In the genomic region with DNA sequence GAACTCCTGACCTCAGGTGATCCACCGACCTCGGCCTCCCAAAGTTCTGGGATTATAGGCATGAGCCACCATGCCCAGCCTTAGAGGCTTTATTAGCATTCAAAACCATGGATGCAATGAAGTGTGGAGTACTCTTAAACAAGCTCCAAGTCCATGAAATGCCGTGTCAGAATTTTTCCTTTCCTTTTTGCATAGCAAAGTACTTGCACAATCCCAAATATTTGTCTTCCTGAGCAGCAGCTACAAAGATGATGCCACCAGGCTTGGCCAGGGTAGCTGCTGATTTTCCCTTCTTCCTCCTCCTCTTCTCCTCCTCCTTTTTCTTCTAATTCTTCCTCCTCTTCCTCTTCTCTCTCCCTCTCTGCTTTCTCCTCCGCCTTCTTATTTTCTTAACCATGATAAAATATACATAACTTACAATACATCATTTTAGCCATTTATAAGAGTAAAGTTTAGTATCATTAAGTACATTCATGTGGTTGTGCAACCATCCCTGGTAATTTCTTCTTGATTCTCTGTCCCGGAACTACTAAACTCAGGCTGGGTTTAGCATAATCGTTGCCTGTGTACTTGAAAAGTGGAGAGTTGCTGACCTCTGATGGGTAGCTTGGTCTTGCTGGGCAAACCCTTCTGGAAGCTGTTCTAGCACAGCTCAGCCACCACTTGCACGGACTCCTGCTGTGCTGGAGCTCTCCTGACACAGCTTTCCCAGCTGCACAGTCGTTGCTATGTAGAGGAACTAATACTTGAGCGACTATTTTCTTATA, we compare ENCODE assay signal across 19 cellular contexts. TPM values are rescaled to one million over a fixed set of nuclear protein-coding genes. Genes with fewer than 3 reads are reported as not detected.
DNase-seq lines count a peak whose midpoint lies in the region; ATAC-seq and TF ChIP-seq lines count a peak whose summit lies in the region.
"Had no signal": no experiment of that assay in that cellular context is flagged by ENCODE, and none has a peak within 500 bp of the region (broad histone marks: within the 10 kb centered on the region; RNA-seq: fewer than 3 reads in every experiment).

No MANE protein-coding gene starts in this region.

- TF ChIP-seq EP300 in SK-N-SH (IDR thresholded peaks at IDR 0.05; ENCODE audit: borderline replicate concordance in 1 of 2, low read depth in 1 of 2, low read length in 1 of 2) = no peak
- TF ChIP-seq EP300 in stomach (IDR thresholded peaks at IDR 0.05) = no peak

- intact Hi-C loops in stomach (cut with DNase I; ENCODE audit: low total_unique reads) = no loop called here

- in situ Hi-C loops in GM23248 (cut with MboI) = no loop called here

- no peak overlapping the region for H3K4me3 ChIP-seq in GM23248
- no peak overlapping the region for H3K4me3 ChIP-seq in SK-N-SH (ENCODE audit: low read depth in 2 of 2, low read length in 1 of 2)
- H3K4me3 ChIP-seq in stomach = no peak overlapping the region
- H3K4me3 ChIP-seq: smooth muscle cell, thyroid gland had no signal

- H3K79me2 ChIP-seq in GM23248 (ENCODE audit: insufficient read depth) (no peaks in the 10 kb centered on the region), SK-N-SH (ENCODE audit: insufficient read depth) (no peaks in the 10 kb centered on the region)

- POLR2A ChIA-PET in SK-N-SH (lab: Yijun Ruan, JAX) = no interaction called here

- TF ChIP-seq RAD21 in SK-N-SH (IDR thresholded peaks at IDR 0.05; ENCODE audit: low read length) = no peak

- WGBS in GM23248 (ENCODE audit: low coverage in 1 of 2, low lambda C conversion rate in 2 of 2, missing lambda C conversion rate in 2 of 2), 2 experiments = 48 to 52% methylated on average over 9 of the region's 9 CpGs
- WGBS in SK-N-SH (ENCODE audit: low lambda C conversion rate) = 38% methylated on average over 9 of the region's 9 CpGs
- WGBS in stomach, 5 donors = 62 to 76% (median 69%) methylated on average over 9 of the region's 9 CpGs

- peak; percentile 67 for DNase-seq in GM23248
- DNase-seq in SK-N-SH = no peak
- DNase-seq in fibroblast of gingiva (ENCODE audit: low read depth) = peak; percentile 24
- no peak for DNase-seq in omental fat pad (ENCODE audit: low spot score)
- DNase-seq in stomach = no peak
- DNase-seq in NCI-H1694 treated with DMSO at 0.1 percent for 48 hours (lab: John Stamatoyannopoulos, UW) = no peak
- DNase-seq in activated CD8-positive, alpha-beta memory T cell treated with anti-CD3 and anti-CD28 coated beads, Interleukin-2, amount 50 U/mL, for 48 hours = no peak
- DNase-seq: activated naive CD8-positive, alpha-beta T cell treated with anti-CD3 and anti-CD28 coated beads, Interleukin-2, amount 10 ng/mL, durations not matched to agents 7 days and 5 days; endodermal cell; GOT3; left ventricle myocardium superior; naive B cell; NCI-H1092; NCI-H2107; thyroid gland had no signal

- H4K20me1 ChIP-seq in GM23248 (ENCODE audit: insufficient read depth) = no peaks in the 10 kb centered on the region
- H4K20me1 ChIP-seq in SK-N-SH (ENCODE audit: insufficient read depth) = no peaks in the 10 kb centered on the region

- H3K27me3 ChIP-seq in GM23248 (replicated peaks; ENCODE audit: insufficient read depth) (peaks cover 35% of the 10 kb centered on the region), SK-N-SH (ENCODE audit: insufficient read depth) (peaks cover 6% of the 10 kb centered on the region; the same call in 1 of the 2 replicates), stomach (peaks cover 0 to 8% (median 0%) of the 10 kb centered on the region in 3 donors)
- H3K27me3 ChIP-seq: thyroid gland had no signal

- ATAC-seq in omental fat pad (ENCODE audit: low FRiP score) (peak; percentile 48), GM18873 (IDR thresholded peaks at IDR 0.05; ENCODE audit: low FRiP score, unreplicated experiment) (no peak)
- ATAC-seq: left ventricle myocardium superior had no signal

- H3K4me2 ChIP-seq in GM23248 (ENCODE audit: unreplicated experiment) = no peak overlapping the region
- no peak overlapping the region for H3K4me2 ChIP-seq in SK-N-SH
- H3K4me2 ChIP-seq: smooth muscle cell had no signal

- CTCF ChIA-PET in SK-N-SH (lab: Yijun Ruan, JAX) = interaction anchor here (1.1 to 1.6 kb wide), 2 partner anchors 18 to 48 kb away, joined by 3 to 4 read pairs; a partner anchor contains a TSS

- H3K9me2 ChIP-seq in GM23248 (ENCODE audit: insufficient read depth) (no peaks in the 10 kb centered on the region), SK-N-SH (no peaks in the 10 kb centered on the region)

- TF ChIP-seq POLR2A in stomach (IDR thresholded peaks at IDR 0.05) = no peak

- H3F3A ChIP-seq in GM23248 (ENCODE audit: insufficient read depth) = no peaks in the 10 kb centered on the region
- no peaks in the 10 kb centered on the region for H3F3A ChIP-seq in SK-N-SH (replicated peaks; ENCODE audit: insufficient read depth)

- H3K36me3 ChIP-seq in GM23248 (ENCODE audit: low read depth) (no peaks in the 10 kb centered on the region), SK-N-SH (replicated peaks in 1 of 2; ENCODE audit: control insufficient read depth in 1 of 2, insufficient read depth in 2 of 2, low read length in 1 of 2) (no peaks in the 10 kb centered on the region), stomach (no peaks in the 10 kb centered on the region)
- H3K36me3 ChIP-seq: thyroid gland had no signal

- H3K4me1 ChIP-seq in GM23248 (ENCODE audit: insufficient read depth) (no peaks in the 10 kb centered on the region), SK-N-SH (ENCODE audit: control insufficient read depth in 1 of 2, insufficient read depth in 2 of 2, low read depth in 1 of 2, low read length in 1 of 2) (no peaks in the 10 kb centered on the region; a peak in 1 of 4 replicates), stomach (peaks cover 0 to 9% (median 2%) of the 10 kb centered on the region in 4 donors)
- H3K4me1 ChIP-seq: thyroid gland had no signal

- no peak for TF ChIP-seq CTCF in SK-N-SH (IDR thresholded peaks at IDR 0.05)
- no peak for TF ChIP-seq CTCF in omental fat pad (IDR thresholded peaks at IDR 0.05)
- no peak for TF ChIP-seq CTCF in stomach (IDR thresholded peaks at IDR 0.05)

- H3K9me3 ChIP-seq in GM23248 (ENCODE audit: low read depth) (no peaks in the 10 kb centered on the region), SK-N-SH (no peaks in the 10 kb centered on the region), stomach (no peaks in the 10 kb centered on the region)
- H3K9me3 ChIP-seq: thyroid gland had no signal

- H2AFZ ChIP-seq in GM23248 = no peak overlapping the region
- H2AFZ ChIP-seq in SK-N-SH (ENCODE audit: low read depth) = 0 out of 2 replicates have a peak overlapping the region, but pooled peaks have one; percentile 41

- no peak overlapping the region for H3K9ac ChIP-seq in GM23248
- H3K9ac ChIP-seq in SK-N-SH = no peak overlapping the region

- no peak overlapping the region for H3K27ac ChIP-seq in GM23248
- no peak overlapping the region for H3K27ac ChIP-seq in SK-N-SH (ENCODE audit: low read depth in 2 of 2, low read length in 1 of 2)
- H3K27ac ChIP-seq in stomach = no peak overlapping the region
- H3K27ac ChIP-seq: RWPE1, thyroid gland had no signal

TF ChIP-seq in SK-N-SH, 30 proteins besides CTCF, POLR2A, EP300 and RAD21 (continues in another document):
- no peak for TF ChIP-seq YY1 (IDR thresholded peaks at IDR 0.05; ENCODE audit: low read depth)

RNA-seq across cellular contexts. Expression of a gene that starts 20.3 kb away (rescaled TPM):
- total RNA-seq in GM23248 (2014; rRNA removed; shearing (Covaris generic)) = not detected in 2 replicates
- polyA plus RNA-seq in GM23248 (2016; fragmentation: Nextera tagmentation; extraction: Ambion mirVana) = not detected in 2 replicates
- polyA plus RNA-seq in SK-N-SH (2012; rRNA removed) = not detected in 2 replicates
- polyA plus RNA-seq in SK-N-SH (2012; cell fraction: cytosol; rRNA removed) = 0.01 TPM in 2 replicates
- polyA plus RNA-seq in SK-N-SH (2012; cell fraction: nucleus; rRNA removed) = not detected in 2 replicates
- total RNA-seq in omental fat pad = under 1 TPM in 1 of 4 donors, not detected in 3; 0.19 TPM
- 100 to 1,000 TPM in 3 of 5 donors, 10 to 100 TPM in 1, under 1 TPM in 1; 0.87 to 346 (median 168) TPM for total RNA-seq in stomach
- polyA plus RNA-seq in stomach = 10 to 100 TPM; 17.5 to 83.3 (median 39.6) TPM
- total RNA-seq: activated naive CD8-positive, alpha-beta T cell treated with anti-CD3 and anti-CD28 coated beads, Interleukin-2, amount 10 ng/mL, durations not matched to agents 7 days and 5 days; left ventricle myocardium superior; thyroid gland had no signal
- polyA plus RNA-seq: CD14-positive monocyte, smooth muscle cell had no signal

RNA-seq across cellular contexts. Expression of a gene that starts 22.4 kb away (rescaled TPM):
- total RNA-seq in GM23248 (2014; rRNA removed; shearing (Covaris generic)) = not detected in 2 replicates
- polyA plus RNA-seq in GM23248 (2016; fragmentation: Nextera tagmentation; extraction: Ambion mirVana) (not detected in 2 replicates), SK-N-SH (2012; rRNA removed) (not detected in 2 replicates), stomach (100 to 1,000 TPM in 1 of 3 donors, 1 to 10 TPM in 2; 1.2 to 131 (median 1.6) TPM)
- not detected in 2 replicates for polyA plus RNA-seq in SK-N-SH (2012; cell fraction: cytosol; rRNA removed)
- not detected in 2 replicates for polyA plus RNA-seq in SK-N-SH (2012; cell fraction: nucleus; rRNA removed)
- total RNA-seq in omental fat pad (not detected), stomach (1 to 10 TPM in 2 of 5 donors, under 1 TPM in 2, not detected in 1; 0.18 to 4.9 (median 1.2) TPM)
- total RNA-seq: activated naive CD8-positive, alpha-beta T cell treated with anti-CD3 and anti-CD28 coated beads, Interleukin-2, amount 10 ng/mL, durations not matched to agents 7 days and 5 days; endodermal cell; left ventricle myocardium superior; smooth muscle cell; thyroid gland had no signal
- polyA plus RNA-seq: CD14-positive monocyte, smooth muscle cell had no signal

RNA-seq across cellular contexts. Expression of a gene that starts 29.1 kb away (rescaled TPM):
- total RNA-seq in GM23248 (2014; rRNA removed; shearing (Covaris generic)) = not detected in 2 replicates
- not detected in 2 replicates for polyA plus RNA-seq in GM23248 (2016; fragmentation: Nextera tagmentation; extraction: Ambion mirVana)
- not detected in 2 replicates for polyA plus RNA-seq in SK-N-SH (2012; rRNA removed)
- not detected in 2 replicates for polyA plus RNA-seq in SK-N-SH (2012; cell fraction: cytosol; rRNA removed)
- 0.09 TPM in 1 of 2 replicates, not detected in the other for polyA plus RNA-seq in SK-N-SH (2012; cell fraction: nucleus; rRNA removed)
- total RNA-seq in omental fat pad = not detected
- total RNA-seq in stomach = 10 to 100 TPM in 1 of 5 donors, 1 to 10 TPM in 1, not detected in 3; 2.8 to 15.2 TPM
- 10 to 100 TPM; 10.2 to 94.7 (median 44.1) TPM for polyA plus RNA-seq in stomach
- total RNA-seq: activated naive CD8-positive, alpha-beta T cell treated with anti-CD3 and anti-CD28 coated beads, Interleukin-2, amount 10 ng/mL, durations not matched to agents 7 days and 5 days; endodermal cell; left ventricle myocardium superior; smooth muscle cell had no signal
- polyA plus RNA-seq: CD14-positive monocyte, smooth muscle cell had no signal

RNA-seq across cellular contexts. Expression of a gene that starts 47.1 kb away (rescaled TPM):
- total RNA-seq in GM23248 (2014; rRNA removed; shearing (Covaris generic)) = 11.9 and 20.8 TPM in 2 replicates
- polyA plus RNA-seq in GM23248 (2016; fragmentation: Nextera tagmentation; extraction: Ambion mirVana) (8.5 and 9.9 TPM in 2 replicates), SK-N-SH (2012; rRNA removed) (31.2 TPM in 2 replicates), stomach (10 to 100 TPM; 17.9 to 21.8 (median 18.5) TPM)
- polyA plus RNA-seq in SK-N-SH (2012; cell fraction: cytosol; rRNA removed) = 10.5 and 13.7 TPM in 2 replicates
- 139 and 142 TPM in 2 replicates for polyA plus RNA-seq in SK-N-SH (2012; cell fraction: nucleus; rRNA removed)
- total RNA-seq in omental fat pad (10 to 100 TPM; 14.0 to 18.8 (median 16.6) TPM), stomach (10 to 100 TPM in 4 of 5 donors, 1 to 10 TPM in 1; 1.2 to 61.6 (median 22.7) TPM)

RNA-seq across cellular contexts. Expression of a gene that starts 49.2 kb away (rescaled TPM):
- not detected in 2 replicates for total RNA-seq in GM23248 (2014; rRNA removed; shearing (Covaris generic))
- polyA plus RNA-seq in GM23248 (2016; fragmentation: Nextera tagmentation; extraction: Ambion mirVana) (not detected in 2 replicates), SK-N-SH (2012; rRNA removed) (0.12 and 0.13 TPM in 2 replicates), stomach (under 1 TPM in 1 of 3 donors, not detected in 2; 0.65 TPM)
- 0.05 and 0.10 TPM in 2 replicates for polyA plus RNA-seq in SK-N-SH (2012; cell fraction: cytosol; rRNA removed)
- 0.04 and 0.06 TPM in 2 replicates for polyA plus RNA-seq in SK-N-SH (2012; cell fraction: nucleus; rRNA removed)
- total RNA-seq in omental fat pad (not detected), stomach (not detected)
- total RNA-seq: activated naive CD8-positive, alpha-beta T cell treated with anti-CD3 and anti-CD28 coated beads, Interleukin-2, amount 10 ng/mL, durations not matched to agents 7 days and 5 days; endodermal cell; smooth muscle cell; thyroid gland had no signal
- polyA plus RNA-seq: CD14-positive monocyte, smooth muscle cell had no signal

Comparison
In these comparisons a context has a peak if more than half of its experiments do, and no peak if none do; other contexts are left out.
1. DNase-seq: peak in GM23248 (single experiment) and fibroblast of gingiva (single experiment); none in SK-N-SH (single experiment), omental fat pad (single experiment), stomach (single experiment), NCI-H1694 treated with DMSO at 0.1 percent for 48 hours (single experiment) and activated CD8-positive, alpha-beta memory T cell treated with anti-CD3 and anti-CD28 coated beads, Interleukin-2, amount 50 U/mL, for 48 hours (single experiment).